In the genomic region with DNA sequence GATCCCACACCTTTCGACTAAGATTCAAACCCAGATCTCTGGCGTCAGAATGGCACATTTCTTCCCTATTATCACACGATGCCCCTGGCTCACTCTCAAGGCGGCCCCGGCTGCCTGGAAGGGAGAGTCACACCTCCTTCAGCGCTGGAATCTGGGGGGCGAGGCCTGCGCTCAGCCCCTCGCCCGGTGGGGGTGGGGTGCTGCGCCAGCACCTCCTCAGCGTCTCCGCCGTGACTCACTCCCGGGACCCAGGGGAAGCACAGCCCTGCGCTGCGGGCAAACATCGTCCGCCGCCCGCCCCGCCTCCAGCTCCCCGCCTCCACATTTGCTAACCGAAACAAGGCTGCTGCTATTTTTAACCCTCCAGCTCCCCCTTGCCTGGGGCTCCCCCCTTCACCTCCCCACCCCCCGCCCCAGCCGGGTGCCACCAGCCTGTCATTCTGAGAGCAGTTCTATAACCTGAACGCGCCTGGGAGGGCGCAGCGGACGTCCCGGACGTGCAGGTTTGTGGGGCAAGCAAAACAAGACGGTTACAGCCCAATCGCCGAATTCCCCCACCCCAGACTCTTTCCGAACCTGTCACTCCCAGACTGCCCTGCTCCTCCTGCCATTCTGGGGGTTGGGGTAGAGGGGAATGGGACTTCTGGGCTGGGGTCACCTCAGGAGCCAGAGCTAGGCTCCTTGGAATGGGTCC, we compare ENCODE assay signal across 8 cellular contexts. TPM values are rescaled to one million over a fixed set of nuclear protein-coding genes. Genes with fewer than 3 reads are reported as not detected.
DNase-seq lines count a peak whose midpoint lies in the region; ATAC-seq and TF ChIP-seq lines count a peak whose summit lies in the region.

No MANE protein-coding gene starts in this region.

- peaks cover 25% of the 10 kb centered on the region for H3F3A ChIP-seq in GM23338 (replicated peaks; ENCODE audit: low read depth)

- no peak overlapping the region for H3K9ac ChIP-seq in liver (ENCODE audit: low read depth in 1 of 2, low read length in 2 of 2)

- no peak for TF ChIP-seq CTCF in GM23338 (conservative IDR thresholded peaks at IDR 0.05; ENCODE audit: low read depth in 2 of 2)
- peak; percentile 10 for TF ChIP-seq CTCF in chondrocyte (IDR thresholded peaks at IDR 0.05)
- TF ChIP-seq CTCF in liver (IDR thresholded peaks at IDR 0.05; ENCODE audit: low read depth, low read length, missing input control), result no peak

- no peaks in the 10 kb centered on the region; the same call in 1 of the 2 replicates for H3K36me3 ChIP-seq in GM23338 (ENCODE audit: insufficient read depth)
- no peaks in the 10 kb centered on the region for H3K36me3 ChIP-seq in liver (ENCODE audit: control insufficient read depth in 4 of 4, insufficient read depth in 3 of 4, low read depth in 1 of 4, low read length in 3 of 4)

- H3K4me1 Mint-ChIP-seq in GM23338 (peaks cover 88% of the 10 kb centered on the region), chondrocyte (ENCODE audit: low read depth) (peaks cover 97% of the 10 kb centered on the region)
- H3K4me1 Mint-ChIP-seq in activated CD4-positive, alpha-beta T cell treated with anti-CD3 and anti-CD28 coated beads for 36 hours, result peaks cover 81% of the 10 kb centered on the region

- H3K27me3 ChIP-seq in GM23338 (ENCODE audit: insufficient read depth), result no peaks in the 10 kb centered on the region
- no peaks in the 10 kb centered on the region for H3K27me3 ChIP-seq in liver (ENCODE audit: control insufficient read depth in 4 of 4, insufficient read depth in 4 of 4, low read length in 3 of 4)

- H3K27me3 Mint-ChIP-seq in GM23338 (ENCODE audit: insufficient read depth, low read depth, poor library complexity) (peaks cover 9% of the 10 kb centered on the region), chondrocyte (ENCODE audit: low read depth) (no peaks in the 10 kb centered on the region)
- no peaks in the 10 kb centered on the region for H3K27me3 Mint-ChIP-seq in activated CD4-positive, alpha-beta T cell treated with anti-CD3 and anti-CD28 coated beads for 36 hours

- no peak overlapping the region for H2AFZ ChIP-seq in GM23338

- H3K9me3 Mint-ChIP-seq in GM23338 (no peaks in the 10 kb centered on the region), chondrocyte (ENCODE audit: low read depth) (no peaks in the 10 kb centered on the region)
- peaks cover 3% of the 10 kb centered on the region for H3K9me3 Mint-ChIP-seq in activated CD4-positive, alpha-beta T cell treated with anti-CD3 and anti-CD28 coated beads for 36 hours (ENCODE audit: low read depth)

- H3K79me2 ChIP-seq in GM23338 (replicated peaks; ENCODE audit: insufficient read depth), result peaks cover 88% of the 10 kb centered on the region

- POLR2A ChIA-PET in activated CD4-positive, alpha-beta T cell treated with anti-CD3 and anti-CD28 coated beads for 36 hours (lab: Charles Lee), result interaction anchor here (0.6 to 11.0 kb wide), 11 partner anchors 9 to 1111 kb away, joined by 3 to 215 read pairs (median 4); a partner anchor contains a TSS

- H3K4me3 Mint-ChIP-seq in GM23338 (peak overlapping the region; percentile 70), chondrocyte (ENCODE audit: unreplicated experiment) (peak overlapping the region; percentile 50)
- H3K4me3 Mint-ChIP-seq in activated CD4-positive, alpha-beta T cell treated with anti-CD3 and anti-CD28 coated beads for 36 hours, result peak overlapping the region; percentile 94

- H3K27ac Mint-ChIP-seq in GM23338 (peak overlapping the region; percentile 94), chondrocyte (ENCODE audit: unreplicated experiment) (peak overlapping the region; percentile 95)
- H3K27ac Mint-ChIP-seq in activated CD4-positive, alpha-beta T cell treated with anti-CD3 and anti-CD28 coated beads for 36 hours, result peak overlapping the region; percentile 98

- H3K36me3 Mint-ChIP-seq in GM23338 (ENCODE audit: low read depth) (peaks cover 8% of the 10 kb centered on the region), chondrocyte (ENCODE audit: low read depth) (no peaks in the 10 kb centered on the region)
- peaks cover 70% of the 10 kb centered on the region for H3K36me3 Mint-ChIP-seq in activated CD4-positive, alpha-beta T cell treated with anti-CD3 and anti-CD28 coated beads for 36 hours (ENCODE audit: low read depth)

- DNase-seq in ELF-1 (ENCODE audit: low read depth, low spot score), result peak; percentile 90
- peak; percentile 95 for DNase-seq in GM23338 (ENCODE audit: low spot score)
- peak; percentile 45 for DNase-seq in LoVo (ENCODE audit: low spot score)
- peak; percentile 98 for DNase-seq in activated CD4-positive, alpha-beta T cell treated with anti-CD3 and anti-CD28 coated beads for 36 hours
- no peak for DNase-seq in chondrocyte (ENCODE audit: low spot score)
- DNase-seq in stimulated activated CD4-positive, alpha-beta T cell treated with anti-CD3 and anti-CD28 coated beads, Interleukin-4, amount 100 ng/mL, for 24 hours, result peak; percentile 95
- DNase-seq in SK-N-DZ (ENCODE audit: low spot score), result no peak

- intact Hi-C loops in activated CD4-positive, alpha-beta T cell treated with anti-CD3 and anti-CD28 coated beads for 36 hours (cut with DNase I, micrococcal nuclease), result loop anchor here (1.0 to 10.0 kb wide), 13 partner anchors 19 to 1598 kb away; a partner anchor contains a TSS

- TF ChIP-seq RAD21 in liver (IDR thresholded peaks at IDR 0.05), result no peak

- CTCF ChIA-PET in activated CD4-positive, alpha-beta T cell treated with anti-CD3 and anti-CD28 coated beads for 36 hours (lab: Charles Lee), result interaction anchor here (0.8 to 8.4 kb wide), 9 partner anchors 11 to 742 kb away, joined by 3 to 303 read pairs (median 4); no protein-coding TSS in a partner anchor

- H3K27ac ChIP-seq in GM23338 (ENCODE audit: low read depth) (peak overlapping the region; percentile 98), liver (ENCODE audit: low read depth in 1 of 2, low read length in 2 of 2) (peak overlapping the region; percentile 82 to 93)

- H3K4me1 ChIP-seq in GM23338 (ENCODE audit: insufficient read depth), result peaks cover 87% of the 10 kb centered on the region
- peaks cover 2 to 30% (median 6%) of the 10 kb centered on the region in 4 donors for H3K4me1 ChIP-seq in liver (ENCODE audit: control insufficient read depth in 4 of 4, insufficient read depth in 4 of 4, low read length in 3 of 4)

- peaks cover 36% of the 10 kb centered on the region for H4K20me1 ChIP-seq in GM23338 (replicated peaks; ENCODE audit: insufficient read depth)

- H3K9me3 ChIP-seq in liver (ENCODE audit: control insufficient read depth in 4 of 4, low read length in 3 of 4), result no peaks in the 10 kb centered on the region

- ATAC-seq in GM23338, result peak; percentile 78
- peak; percentile 59 for ATAC-seq in activated CD4-positive, alpha-beta T cell treated with anti-CD3 and anti-CD28 coated beads for 36 hours

- H3K4me2 ChIP-seq in GM23338, result peak overlapping the region; percentile 94

- 23% methylated on average over 37 of the region's 37 CpGs for WGBS in liver

- peak overlapping the region; percentile 62 for H3K4me3 ChIP-seq in GM23338
- H3K4me3 ChIP-seq in liver (ENCODE audit: low read depth in 1 of 3, low read length in 3 of 3), result peak overlapping the region in 1 of 3 donors; percentile 7

- H3K9me2 ChIP-seq in GM23338 (ENCODE audit: insufficient read depth), result no peaks in the 10 kb centered on the region

TF ChIP-seq in GM23338, 12 proteins besides CTCF, POLR2A, EP300 and RAD21 (continues in another document):
- TF ChIP-seq POLR2AphosphoS5 (IDR thresholded peaks at IDR 0.05; ENCODE audit: low read depth), result peak; percentile 46; the same call in 1 of the 2 replicates
- no peak for TF ChIP-seq ZNF331 (CRISPR knock-in tag; IDR thresholded peaks at IDR 0.05; ENCODE audit: low read depth)
- no peak for TF ChIP-seq EZH2phosphoT487 (IDR thresholded peaks at IDR 0.05; ENCODE audit: unreplicated experiment)

TF ChIP-seq in liver, 16 proteins besides CTCF, POLR2A, EP300 and RAD21:
- TF ChIP-seq JUND (IDR thresholded peaks at IDR 0.05) (peak in 1 of 2 donors; percentile 21), YY1 (IDR thresholded peaks at IDR 0.05) (no peak)

RNA-seq across cellular contexts. Expression of a gene that starts 6.8 kb away (rescaled TPM):
- total RNA-seq in GM23338 (2014; rRNA removed; shearing (Covaris generic)), result 55.1 and 60.1 TPM in 2 replicates
- polyA plus RNA-seq in GM23338 (2016; fragmentation: Nextera tagmentation; extraction: Ambion mirVana) (37.3 and 41.3 TPM in 2 replicates), liver (1 to 10 TPM; 3.5 to 7.2 TPM)
- 100 to 1,000 TPM; 331 to 385 TPM for total RNA-seq in activated CD4-positive, alpha-beta T cell treated with anti-CD3 and anti-CD28 coated beads for 36 hours
- total RNA-seq in chondrocyte (79.1 to 93.2 TPM (median 89.6 TPM) in 3 replicates), liver (10 to 100 TPM in 1 of 2 donors, 1 to 10 TPM in 1; 7.1 to 14.7 TPM)
- polyA plus RNA-seq in SK-N-DZ (2014; cell fraction: cytosol; rRNA removed), result 14.4 TPM in 2 replicates
- 45.6 and 46.2 TPM in 2 replicates for polyA plus RNA-seq in SK-N-DZ (2014; cell fraction: nucleus; rRNA removed)

RNA-seq across cellular contexts. Expression of a gene that starts 39.9 kb away (rescaled TPM):
- 9.0 and 16.8 TPM in 2 replicates for total RNA-seq in GM23338 (2014; rRNA removed; shearing (Covaris generic))
- 5.8 TPM in 2 replicates for polyA plus RNA-seq in GM23338 (2016; fragmentation: Nextera tagmentation; extraction: Ambion mirVana)
- 1 to 10 TPM; 5.9 to 8.5 TPM for total RNA-seq in activated CD4-positive, alpha-beta T cell treated with anti-CD3 and anti-CD28 coated beads for 36 hours
- 11.4 to 18.4 TPM (median 11.5 TPM) in 3 replicates for total RNA-seq in chondrocyte
- total RNA-seq in liver, result 10 to 100 TPM in 1 of 2 donors, 1 to 10 TPM in 1; 6.1 to 15.4 TPM
- polyA plus RNA-seq in liver, result 10 to 100 TPM in 1 of 2 donors, 1 to 10 TPM in 1; 8.3 to 10.4 TPM
- 10.2 and 10.8 TPM in 2 replicates for polyA plus RNA-seq in SK-N-DZ (2014; cell fraction: cytosol; rRNA removed)
- 5.3 and 5.7 TPM in 2 replicates for polyA plus RNA-seq in SK-N-DZ (2014; cell fraction: nucleus; rRNA removed)

RNA-seq across cellular contexts. Expression of a gene that starts 54.3 kb away (rescaled TPM):
- total RNA-seq in GM23338 (2014; rRNA removed; shearing (Covaris generic)), result 10.4 and 11.8 TPM in 2 replicates
- polyA plus RNA-seq in GM23338 (2016; fragmentation: Nextera tagmentation; extraction: Ambion mirVana) (2.3 and 3.0 TPM in 2 replicates), liver (1 to 10 TPM; 1.3 to 1.6 TPM)
- total RNA-seq in activated CD4-positive, alpha-beta T cell treated with anti-CD3 and anti-CD28 coated beads for 36 hours, result under 1 TPM; 0.43 to 0.83 TPM
- total RNA-seq in chondrocyte (1.3 to 1.8 TPM (median 1.3 TPM) in 3 replicates), liver (1 to 10 TPM; 1.3 to 4.3 TPM)
- 1.3 and 4.6 TPM in 2 replicates for polyA plus RNA-seq in SK-N-DZ (2014; cell fraction: cytosol; rRNA removed)
- polyA plus RNA-seq in SK-N-DZ (2014; cell fraction: nucleus; rRNA removed), result 1.6 and 2.8 TPM in 2 replicates

Comparison
In these comparisons a context has a peak if more than half of its experiments do, and no peak if none do; other contexts are left out.
1. DNase-seq: peak in ELF-1 (single experiment), GM23338 (single experiment), LoVo (single experiment), activated CD4-positive, alpha-beta T cell treated with anti-CD3 and anti-CD28 coated beads for 36 hours (single experiment) and stimulated activated CD4-positive, alpha-beta T cell treated with anti-CD3 and anti-CD28 coated beads, Interleukin-4, amount 100 ng/mL, for 24 hours (single experiment); none in chondrocyte (single experiment) and SK-N-DZ (single experiment).
2. Peak in every context shown above with its lines, with median percentiles within 50 percentile points of each other: H3K27ac Mint-ChIP-seq and H3K4me3 Mint-ChIP-seq.